In the genomic region with DNA sequence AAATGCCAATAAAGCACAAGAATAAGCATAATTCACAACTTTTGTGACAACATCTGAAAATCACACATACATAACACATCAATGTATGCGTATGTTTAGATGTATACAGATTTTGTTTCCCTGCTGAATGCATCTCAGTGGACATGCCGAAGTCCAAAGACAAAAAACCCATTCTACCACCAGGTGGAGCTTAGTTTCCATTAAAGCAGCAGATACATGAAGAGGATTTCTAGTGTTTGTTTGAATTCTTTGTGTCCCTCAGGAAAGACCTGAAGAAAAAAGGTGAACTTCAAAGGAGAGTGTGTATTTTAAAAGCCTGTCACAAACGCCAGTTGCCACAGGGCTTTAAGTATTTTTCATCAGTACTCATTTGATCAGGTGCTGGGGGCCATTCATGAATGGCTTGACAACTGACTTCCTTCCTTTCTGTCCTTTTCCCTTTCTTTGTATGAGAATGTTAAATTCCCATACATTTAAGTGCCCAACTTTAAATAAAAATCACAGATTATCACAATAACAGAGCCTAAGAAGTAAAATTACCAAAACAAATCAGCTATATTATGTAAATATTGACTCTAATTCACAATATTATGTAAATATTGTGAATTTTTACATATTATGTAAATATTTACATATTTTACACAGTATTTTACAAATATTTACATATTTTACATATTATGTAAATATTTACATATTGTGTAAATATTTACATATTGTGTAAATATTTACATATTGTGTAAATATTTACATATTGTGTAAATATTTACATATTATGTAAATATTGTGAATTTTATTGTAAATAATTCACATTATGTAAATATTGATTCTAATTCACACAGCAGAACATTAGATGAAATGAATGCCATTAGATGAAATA, we compare ENCODE assay signal across 8 cellular contexts.
DNase-seq lines count a peak whose midpoint lies in the region; ATAC-seq, FAIRE-seq and TF ChIP-seq lines count a peak whose summit lies in the region.

No MANE protein-coding gene starts in this region.

- H3K9ac ChIP-seq in GM12878 (ENCODE audit: control insufficient read depth, insufficient read depth, low read length), result no peak overlapping the region

- no peaks in the 10 kb centered on the region for H3K27me3 ChIP-seq in GM12878 (replicated peaks in 1 of 2; ENCODE audit: control insufficient read depth in 2 of 2, insufficient read depth in 2 of 2, low read length in 1 of 2)
- no peaks in the 10 kb centered on the region for H3K27me3 ChIP-seq in tibial nerve

- DNase-seq in DMS153 treated with DMSO at 0.1 percent for 48 hours (lab: John Stamatoyannopoulos, UW; ENCODE audit: unreplicated experiment) (peak; percentile 82), NCI-H510A treated with DMSO at 0.1 percent for 48 hours (lab: John Stamatoyannopoulos, UW) (peak; percentile 82), GM12878 (ENCODE audit: low read depth, low spot score) (no peak), iris pigment epithelial cell (ENCODE audit: low read depth) (peak; percentile 72), tibial nerve (ENCODE audit: low spot score in 2 of 2) (peak in 1 of 2 donors; percentile 80), T-helper 9 cell (no peak)

- no peaks in the 10 kb centered on the region for H3K79me2 ChIP-seq in GM12878 (ENCODE audit: control insufficient read depth, insufficient read depth, low read length)

- TF ChIP-seq RAD21 in GM12878 (IDR thresholded peaks at IDR 0.05; ENCODE audit: insufficient read depth, low read depth, low read length), result peak; percentile 65

- H3K4me3 ChIP-seq in GM12878 (no peak overlapping the region), tibial nerve (no peak overlapping the region)

- H3K27ac ChIP-seq in GM12878 (ENCODE audit: control insufficient read depth, insufficient read depth), result no peak overlapping the region
- no peak overlapping the region for H3K27ac ChIP-seq in tibial nerve

- POLR2A ChIA-PET in GM12878 (lab: Charles Lee), result no interaction called here

- WGBS in GM12878 (ENCODE audit: insufficient coverage, insufficient replicate concordance, low lambda C conversion rate, missing lambda C conversion rate), result 20% methylated on average over 3 of the region's 3 CpGs
- WGBS in tibial nerve, 2 donors, result 10 to 12% methylated on average over 3 of the region's 3 CpGs

- FAIRE-seq in GM12878 (lab: Jason Lieb, UNC), result no peak

- peak; percentile 83 for ATAC-seq in GM19395 (IDR thresholded peaks at IDR 0.05; ENCODE audit: unreplicated experiment)
- peak; percentile 57 for ATAC-seq in HG03457 (IDR thresholded peaks at IDR 0.05; ENCODE audit: unreplicated experiment)
- peak; percentile 75 for ATAC-seq in GM12878

- CTCF ChIA-PET in GM12878 (lab: Yijun Ruan, JAX), result interaction anchor here (0.6 to 4.4 kb wide), 9 partner anchors 12 to 769 kb away, joined by 3 to 81 read pairs (median 4); no protein-coding TSS in a partner anchor

- intact Hi-C loops in GM12878 (cut with micrococcal nuclease; ENCODE audit: unreplicated experiment), result loop anchor here (1.0 to 10.0 kb wide), 2 partner anchors 487 to 1364 kb away; no protein-coding TSS in a partner anchor

- SMC1A ChIA-PET in GM12878 (lab: Charles Lee; ENCODE audit: uncharacterized antibody, unreplicated experiment), result interaction anchor here (0.7 to 2.1 kb wide), 6 partner anchors 12 to 487 kb away, joined by 3 to 22 read pairs (median 3); no protein-coding TSS in a partner anchor

- TF ChIP-seq POLR2A in GM12878 (IDR thresholded peaks at IDR 0.05; ENCODE audit: low read depth, low read length) (no peak), tibial nerve (IDR thresholded peaks at IDR 0.05) (no peak)

- no peaks in the 10 kb centered on the region for H3K4me1 ChIP-seq in GM12878 (ENCODE audit: control insufficient read depth, insufficient read depth, low read length)
- peaks cover 0 to 6% (median 0%) of the 10 kb centered on the region in 4 donors for H3K4me1 ChIP-seq in tibial nerve

- H3K9me3 ChIP-seq in GM12878 (replicated peaks; ENCODE audit: control insufficient read depth, insufficient read depth, low read length) (no peaks in the 10 kb centered on the region), tibial nerve (no peaks in the 10 kb centered on the region)

- H2AFZ ChIP-seq in GM12878 (ENCODE audit: control insufficient read depth, low read depth, low read length), result no peak overlapping the region

- TF ChIP-seq CTCF in GM12878 (IDR thresholded peaks at IDR 0.05 in 2 of 3, conservative IDR thresholded peaks at IDR 0.05 in 1 of 3; ENCODE audit: control insufficient read depth in 2 of 3, extremely low read depth in 1 of 3, insufficient read depth in 1 of 3, low read depth in 3 of 3, low read length in 3 of 3) (peak; percentile 55 to 60 (median 57)), tibial nerve (IDR thresholded peaks at IDR 0.05) (peak; percentile 35 to 84 (median 60))

- RAD21 ChIA-PET in GM12878 (lab: Charles Lee; ENCODE audit: unreplicated experiment), result interaction anchor here (0.6 to 1.7 kb wide), 2 partner anchors 470 to 486 kb away, joined by 3 to 23 read pairs; no protein-coding TSS in a partner anchor

- no peak overlapping the region for H3K4me2 ChIP-seq in GM12878 (ENCODE audit: control insufficient read depth, insufficient read depth)

- no TSS peak for BruUV-seq in GM12878 (replicated peaks; lab: Mats Ljungman, UMichigan)

- in situ Hi-C loops in GM12878 (cut with MboI), result no loop called here

- TF ChIP-seq EP300 in GM12878 (IDR thresholded peaks at IDR 0.05; ENCODE audit: borderline replicate concordance in 1 of 2, control insufficient read depth in 1 of 2, low read depth in 2 of 2, low read length in 2 of 2) (no peak), tibial nerve (IDR thresholded peaks at IDR 0.05) (no peak)

- H3K36me3 ChIP-seq in GM12878 (ENCODE audit: control insufficient read depth in 2 of 2, insufficient read depth in 2 of 2, low read length in 1 of 2) (no peaks in the 10 kb centered on the region), tibial nerve (no peaks in the 10 kb centered on the region)

- H4K20me1 ChIP-seq in GM12878 (ENCODE audit: control insufficient read depth, insufficient read depth), result no peaks in the 10 kb centered on the region

TF ChIP-seq in GM12878, 131 proteins besides CTCF, POLR2A, EP300 and RAD21:
- TF ChIP-seq JUNB (IDR thresholded peaks at IDR 0.05) (no peak), BCL11A (IDR thresholded peaks at IDR 0.05; ENCODE audit: low read depth, low read length) (no peak), SMC3 (IDR thresholded peaks at IDR 0.05; ENCODE audit: borderline replicate concordance, low read length) (peak; percentile 69), RAD51 (IDR thresholded peaks at IDR 0.05) (no peak), NR2C2 (IDR thresholded peaks at IDR 0.05; ENCODE audit: borderline replicate concordance, control insufficient read depth, insufficient read length, low read depth) (no peak), LARP7 (IDR thresholded peaks at IDR 0.05) (no peak), HDAC2 (IDR thresholded peaks at IDR 0.05) (no peak)

Comparison
In these comparisons a context has a peak if more than half of its experiments do, and no peak if none do; other contexts are left out.
1. DNase-seq: peak in DMS153 treated with DMSO at 0.1 percent for 48 hours (single experiment), NCI-H510A treated with DMSO at 0.1 percent for 48 hours (single experiment) and iris pigment epithelial cell (single experiment); none in GM12878 (single experiment) and T-helper 9 cell (single experiment).
2. Peak in every context shown above with its lines, with median percentiles within 50 percentile points of each other: ATAC-seq.